2 cellular contexts compared by ENCODE assay signal in genomic region chr1:17208546-17208945, GRCh38.
TF ChIP-seq lines count a peak whose summit lies in the region.

No MANE protein-coding gene starts in this region.

TF ChIP-seq in A549, 52 proteins besides CTCF, POLR2A, EP300 and RAD21:
- TF ChIP-seq TP53 (CRISPR knock-in tag; IDR thresholded peaks at IDR 0.05) = no peak
- no peak for TF ChIP-seq ESRRA (IDR thresholded peaks at IDR 0.05; ENCODE audit: borderline replicate concordance, low read length)
- no peak for TF ChIP-seq POLR2AphosphoS2 (conservative IDR thresholded peaks at IDR 0.05; ENCODE audit: low read length)
- no peak for TF ChIP-seq ELK1 (IDR thresholded peaks at IDR 0.05; ENCODE audit: low read depth, low read length)
- TF ChIP-seq FOSB (CRISPR knock-in tag; IDR thresholded peaks at IDR 0.05) = no peak
TF ChIP-seq in A549: peak in this region for 0.

TF ChIP-seq in HCT116, 20 proteins besides CTCF, POLR2A, EP300 and RAD21:
- no peak for TF ChIP-seq FOSL1 (IDR thresholded peaks at IDR 0.05; ENCODE audit: low read depth)
- no peak for TF ChIP-seq CBX3 (IDR thresholded peaks at IDR 0.05; ENCODE audit: low read depth)
- TF ChIP-seq ZFX (IDR thresholded peaks at IDR 0.05) = no peak
- TF ChIP-seq EZH2phosphoT487 (IDR thresholded peaks at IDR 0.05; ENCODE audit: borderline replicate concordance) = no peak
- TF ChIP-seq CEBPB (IDR thresholded peaks at IDR 0.05; ENCODE audit: low read depth) = no peak
- TF ChIP-seq EZH2 (IDR thresholded peaks at IDR 0.05) = no peak
- TF ChIP-seq YY1 (IDR thresholded peaks at IDR 0.05; ENCODE audit: extremely low read depth, insufficient replicate concordance, low read depth, low read length) = no peak
- TF ChIP-seq SRF (IDR thresholded peaks at IDR 0.05; ENCODE audit: low read depth) = no peak
- TF ChIP-seq ATF3 (IDR thresholded peaks at IDR 0.05) = no peak
- TF ChIP-seq POLR2AphosphoS5 (IDR thresholded peaks at IDR 0.05; ENCODE audit: low read depth, low read length) = no peak
- no peak for TF ChIP-seq EGR1 (IDR thresholded peaks at IDR 0.05; ENCODE audit: low read depth)
- TF ChIP-seq REST (IDR thresholded peaks at IDR 0.05; ENCODE audit: low read depth) = no peak
- no peak for TF ChIP-seq MAX (IDR thresholded peaks at IDR 0.05)
- TF ChIP-seq SP1 (IDR thresholded peaks at IDR 0.05; ENCODE audit: low read depth) = no peak
TF ChIP-seq in HCT116: peak in this region for 0.
